ENCODE assay signal across 18 cellular contexts in genomic region chr7:120170849-120171248, GRCh38.
DNase-seq lines count a peak whose midpoint lies in the region; ATAC-seq and TF ChIP-seq lines count a peak whose summit lies in the region.
"Had no signal": no experiment of that assay in that cellular context is flagged by ENCODE, and none has a peak within 500 bp of the region (broad histone marks: within the 10 kb centered on the region; RNA-seq: fewer than 3 reads in every experiment).

No MANE protein-coding gene starts in this region.

- no peak for TF ChIP-seq CTCF in PC-3 (conservative IDR thresholded peaks at IDR 0.05; ENCODE audit: low read depth, low read length)
- no peak for TF ChIP-seq CTCF in epithelial cell of esophagus (IDR thresholded peaks at IDR 0.05; ENCODE audit: insufficient read depth, low read depth, low read length, missing control alignments)
- TF ChIP-seq CTCF in uterus (IDR thresholded peaks at IDR 0.05): no peak

- peak overlapping the region; percentile 36 for H3K4me2 ChIP-seq in PC-3 (ENCODE audit: low read length)

- no peaks in the 10 kb centered on the region for H4K20me1 ChIP-seq in PC-3 (ENCODE audit: low read length)

- no peak overlapping the region for H2AFZ ChIP-seq in PC-3 (ENCODE audit: low read length)

- POLR2A ChIA-PET in PC-3 (lab: Charles Lee; ENCODE audit: unreplicated experiment): no interaction called here

- H3F3A ChIP-seq in PC-3 (ENCODE audit: low read length, unreplicated experiment): no peaks in the 10 kb centered on the region

- peak; percentile 39 for DNase-seq in PC-3
- peak; percentile 49 for DNase-seq in epithelial cell of esophagus (ENCODE audit: low read depth)
- DNase-seq in myocyte (ENCODE audit: low read depth): peak; percentile 55
- DNase-seq in uterus: peak in 1 of 2 donors; percentile 28
- DNase-seq in stimulated activated CD4-positive, alpha-beta T cell treated with anti-CD3 and anti-CD28 coated beads, Interleukin-1b, Interleukin-23, amount 100 ng/mL, for 48 hours: no peak
- DNase-seq in UCSD-AML1 (lab: John Stamatoyannopoulos, UW; ENCODE audit: unreplicated experiment): no peak
- DNase-seq: activated CD4-positive, alpha-beta T cell treated with anti-CD3 and anti-CD28 coated beads, Interleukin-2, amount 50 U/mL, for 4 hours; activated gamma-delta T cell treated with Interleukin-2 at 50 U/mL for 16 hours; AML-193; DND-41; effector memory CD4-positive, alpha-beta T cell; mesendoderm; NCI-H1048; NCI-H69; SIG-M5; T-helper 1 cell had no signal

- peak overlapping the region; percentile 32 for H3K27ac ChIP-seq in PC-3 (ENCODE audit: low read length)
- peak overlapping the region; percentile 49 to 74 for H3K27ac ChIP-seq in uterus
- H3K27ac ChIP-seq: prostate gland had no signal

- H3K9me2 ChIP-seq in PC-3 (replicated peaks; ENCODE audit: low read length): no peaks in the 10 kb centered on the region

- intact Hi-C loops in PC-3 (cut with micrococcal nuclease): loop anchor here (10.0 kb wide), 1 partner anchor 206 kb away; no protein-coding TSS in a partner anchor
- intact Hi-C loops in uterus (cut with DNase I; ENCODE audit: low total_unique reads): no loop called here

- ATAC-seq in PC-3 (peak; percentile 65), GM19035 (IDR thresholded peaks at IDR 0.05; ENCODE audit: unreplicated experiment) (no peak)

- CTCF ChIA-PET in PC-3 (lab: Charles Lee): no interaction called here

- BruUV-seq in PC-3 (replicated peaks; lab: Mats Ljungman, UMichigan): no TSS peak

- no peak for TF ChIP-seq POLR2A in uterus (IDR thresholded peaks at IDR 0.05)

- H3K4me1 ChIP-seq in PC-3 (ENCODE audit: insufficient read depth, low read length) (peaks cover 24% of the 10 kb centered on the region), uterus (peaks cover 0 to 6% of the 10 kb centered on the region in 2 donors)
- H3K4me1 ChIP-seq: prostate gland had no signal

- H3K9me3 ChIP-seq in PC-3 (ENCODE audit: low read length) (no peaks in the 10 kb centered on the region), uterus (no peaks in the 10 kb centered on the region)
- H3K9me3 ChIP-seq: prostate gland had no signal

- H3K36me3 ChIP-seq in PC-3 (ENCODE audit: low read depth, low read length) (no peaks in the 10 kb centered on the region), uterus (no peaks in the 10 kb centered on the region)
- H3K36me3 ChIP-seq: prostate gland had no signal

- H3K27me3 ChIP-seq in PC-3 (ENCODE audit: low read length) (no peaks in the 10 kb centered on the region), uterus (no peaks in the 10 kb centered on the region)

- H3K9ac ChIP-seq in PC-3 (ENCODE audit: low read length): no peak overlapping the region

- H3K4me3 ChIP-seq in PC-3 (ENCODE audit: low read length) (no peak overlapping the region), epithelial cell of esophagus (ENCODE audit: low read length) (no peak overlapping the region), uterus (no peak overlapping the region)
- H3K4me3 ChIP-seq: prostate gland had no signal

- H3K79me2 ChIP-seq in PC-3 (ENCODE audit: low read length): no peaks in the 10 kb centered on the region

Comparison
In these comparisons a context has a peak if more than half of its experiments do, and no peak if none do; other contexts are left out.
1. DNase-seq: peak in PC-3 (single experiment), epithelial cell of esophagus (single experiment) and myocyte (single experiment); none in stimulated activated CD4-positive, alpha-beta T cell treated with anti-CD3 and anti-CD28 coated beads, Interleukin-1b, Interleukin-23, amount 100 ng/mL, for 48 hours (single experiment) and UCSD-AML1 (single experiment).